In genomic region chr15:40941528-40942336, GRCh38 we compare ENCODE assay signal across 8 cellular contexts. TPM values are rescaled to one million over a fixed set of nuclear protein-coding genes. Genes with fewer than 3 reads are reported as not detected.
A peak's percentile ranks its signal among the peaks of the same experiment; 100 is the strongest.
DNase-seq lines count a peak whose midpoint lies in the region; ATAC-seq and TF ChIP-seq lines count a peak whose summit lies in the region.

No MANE protein-coding gene starts in this region.

- TF ChIP-seq CTCF in foreskin fibroblast (IDR thresholded peaks at IDR 0.05; ENCODE audit: low read depth, low read length) (peak; percentile 12), neural progenitor cell (IDR thresholded peaks at IDR 0.05) (peak; percentile 58), suprapubic skin (IDR thresholded peaks at IDR 0.05) (peak; percentile 76 to 82)

- H4K20me1 ChIP-seq in neural progenitor cell (ENCODE audit: low read depth): no peaks in the 10 kb centered on the region

- H3K4me1 ChIP-seq in neural progenitor cell: peaks cover 13% of the 10 kb centered on the region
- H3K4me1 ChIP-seq in suprapubic skin: peaks cover 29% of the 10 kb centered on the region

- peaks cover 15% of the 10 kb centered on the region for H3K27me3 Mint-ChIP-seq in neural progenitor cell (ENCODE audit: insufficient read depth, low read depth)

- H3K9me3 ChIP-seq in neural progenitor cell (ENCODE audit: low read depth) (no peaks in the 10 kb centered on the region), suprapubic skin (no peaks in the 10 kb centered on the region)

- no peaks in the 10 kb centered on the region for H3K36me3 Mint-ChIP-seq in neural progenitor cell

- DNase-seq in CMK (ENCODE audit: low read depth): peak; percentile 63
- DNase-seq in HK-2 (ENCODE audit: unreplicated experiment): peak; percentile 77
- peak; percentile 88 for DNase-seq in RPMI7951 (ENCODE audit: low read depth)
- DNase-seq in activated gamma-delta T cell (lab: John Stamatoyannopoulos, UW): peak; percentile 50
- peak; percentile 76 to 92 for DNase-seq in foreskin fibroblast
- peak; percentile 95 for DNase-seq in neural progenitor cell (ENCODE audit: low spot score)
- peak in 1 of 2 donors; percentile 89 for DNase-seq in suprapubic skin (ENCODE audit: low spot score in 2 of 2)

- peak; percentile 71 for ATAC-seq in GM19397 (IDR thresholded peaks at IDR 0.05; ENCODE audit: unreplicated experiment)

- H3K4me3 ChIP-seq in foreskin fibroblast (ENCODE audit: low read depth in 1 of 2, low read length in 2 of 2) (peak overlapping the region; percentile 44 to 59), neural progenitor cell (peak overlapping the region; percentile 50), suprapubic skin (peak overlapping the region; percentile 65)

- H3K4me3 Mint-ChIP-seq in neural progenitor cell: peak overlapping the region; percentile 82

- H3F3A ChIP-seq in neural progenitor cell (ENCODE audit: low read depth): peaks cover 23% of the 10 kb centered on the region

- no peaks in the 10 kb centered on the region for H3K79me2 ChIP-seq in neural progenitor cell (ENCODE audit: low read depth)

- H3K36me3 ChIP-seq in neural progenitor cell (no peaks in the 10 kb centered on the region), suprapubic skin (no peaks in the 10 kb centered on the region)

- peak overlapping the region; percentile 85 for H3K4me2 ChIP-seq in neural progenitor cell

- H3K27ac ChIP-seq in neural progenitor cell (no peak overlapping the region), suprapubic skin (peak overlapping the region; percentile 89)

- H2AFZ ChIP-seq in neural progenitor cell (replicated peaks): peak overlapping the region; percentile 100

- peaks cover 30% of the 10 kb centered on the region for H3K4me1 Mint-ChIP-seq in neural progenitor cell

- H3K27me3 ChIP-seq in neural progenitor cell (peaks cover 43% of the 10 kb centered on the region), suprapubic skin (no peaks in the 10 kb centered on the region)

- H3K9me3 Mint-ChIP-seq in neural progenitor cell: no peaks in the 10 kb centered on the region

- peak in 1 of 2 donors; percentile 31 for TF ChIP-seq POLR2A in suprapubic skin (IDR thresholded peaks at IDR 0.05)

- H3K9ac ChIP-seq in neural progenitor cell: peak overlapping the region; percentile 17

- no peak overlapping the region for H3K27ac Mint-ChIP-seq in neural progenitor cell

- WGBS in suprapubic skin: 0% methylated on average over 4 of the region's 92 CpGs

- no peak for TF ChIP-seq EP300 in suprapubic skin (IDR thresholded peaks at IDR 0.05)

RNA-seq across cellular contexts. Expression of gene CHAC1, which starts 11.5 kb away (rescaled TPM):
- 6.8 and 9.5 TPM in 2 replicates for total RNA-seq in RPMI7951 (2014; rRNA removed; shearing (Covaris generic))
- total RNA-seq in neural progenitor cell (ENCODE audit: low replicate concordance) (2.4 and 4.8 TPM in 2 replicates), suprapubic skin (1 to 10 TPM in 3 of 4 donors, not detected in 1; 2.6 to 10.0 (median 3.3) TPM)

RNA-seq across cellular contexts. Expression of gene DLL4, which starts 12.6 kb away (rescaled TPM):
- 2.5 and 2.6 TPM in 2 replicates for total RNA-seq in RPMI7951 (2014; rRNA removed; shearing (Covaris generic))
- total RNA-seq in neural progenitor cell (ENCODE audit: low replicate concordance) (0.12 TPM in 1 of 2 replicates, not detected in the other), suprapubic skin (1 to 10 TPM in 3 of 4 donors, under 1 TPM in 1; 0.47 to 5.3 (median 2.6) TPM)

RNA-seq across cellular contexts. Expression of gene VPS18, which starts 47.5 kb away (rescaled TPM):
- 14.9 and 18.4 TPM in 2 replicates for total RNA-seq in RPMI7951 (2014; rRNA removed; shearing (Covaris generic))
- total RNA-seq in neural progenitor cell (ENCODE audit: low replicate concordance): 8.0 and 22.2 TPM in 2 replicates
- 10 to 100 TPM; 15.0 to 24.9 (median 19.7) TPM for total RNA-seq in suprapubic skin

Comparison
In these comparisons a context has a peak if more than half of its experiments do, and no peak if none do; other contexts are left out.
1. CTCF ChIP-seq: peak in every context shown above with its lines; median percentile 79 in suprapubic skin; 58 in neural progenitor cell; 12 in foreskin fibroblast.